12 cellular contexts compared by ENCODE assay signal in the genomic region with DNA sequence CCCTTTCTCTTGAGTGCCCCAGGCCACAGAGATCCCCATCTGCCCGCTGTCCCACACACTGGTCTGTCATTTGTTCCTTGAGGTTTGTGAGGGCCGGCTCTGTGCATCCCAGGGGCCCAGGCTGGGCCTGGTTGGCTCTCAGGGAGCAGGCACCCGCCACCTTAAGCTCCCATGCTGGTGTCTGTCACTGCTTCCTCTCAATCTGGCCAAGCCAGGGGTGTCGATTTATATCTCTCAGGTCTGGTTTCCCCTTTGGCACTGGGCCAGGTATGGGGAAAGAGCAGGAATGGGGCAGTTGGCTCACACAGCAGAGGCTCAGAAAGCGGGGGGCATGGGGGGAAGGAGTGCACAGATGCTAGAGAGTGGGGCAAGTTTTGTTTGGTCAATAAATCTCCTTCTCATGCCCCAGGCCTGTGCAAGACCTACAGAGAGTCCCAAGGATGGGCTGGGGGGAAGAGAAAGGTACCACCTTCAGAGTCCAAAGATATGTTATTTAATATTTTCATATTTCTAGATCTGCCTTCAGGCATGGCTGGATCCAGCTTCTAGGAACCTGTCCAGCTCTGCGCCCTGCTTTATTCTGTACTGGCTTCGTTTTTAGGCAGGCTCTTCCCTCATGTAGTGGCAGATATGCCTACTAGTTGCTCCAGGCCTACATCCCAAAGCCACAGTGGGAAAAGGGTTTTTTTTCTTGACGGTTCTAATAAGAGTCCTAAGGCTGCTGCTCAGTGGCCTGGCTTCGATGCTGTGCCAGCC. TPM values are rescaled to one million over a fixed set of nuclear protein-coding genes. Genes with fewer than 3 reads are reported as not detected.
DNase-seq lines count a peak whose midpoint lies in the region; ATAC-seq, FAIRE-seq and TF ChIP-seq lines count a peak whose summit lies in the region.
"Had no signal": no experiment of that assay in that cellular context is flagged by ENCODE, and none has a peak within 500 bp of the region (broad histone marks: within the 10 kb centered on the region; RNA-seq: fewer than 3 reads in every experiment).

No MANE protein-coding gene starts in this region.

- peak overlapping the region in 1 of 2 donors; percentile 4 for H3K27ac ChIP-seq in small intestine (ENCODE audit: low read depth in 1 of 2, low read length in 1 of 2)

- no peaks in the 10 kb centered on the region for H3K9me3 Mint-ChIP-seq in activated CD4-positive, alpha-beta T cell treated with anti-CD3 and anti-CD28 coated beads, Interleukin-2, amount 10 ng/mL, durations not matched to agents 24 days and 14 days
- H3K9me3 Mint-ChIP-seq in T-cell: no peaks in the 10 kb centered on the region
- H3K9me3 Mint-ChIP-seq in stimulated activated naive B cell treated with anti-CD40 and anti-IgM and Interleukin-4, amounts not matched to agents 10 μg/mL and 1 μg/mL and 100 μg/mL, for 72 hours: no peaks in the 10 kb centered on the region

- H3K4me1 ChIP-seq in small intestine (ENCODE audit: control insufficient read depth in 2 of 2, insufficient read depth in 1 of 2, low read depth in 1 of 2, low read length in 1 of 2): no peaks in the 10 kb centered on the region

- H3K36me3 Mint-ChIP-seq in activated CD4-positive, alpha-beta T cell treated with anti-CD3 and anti-CD28 coated beads, Interleukin-2, amount 10 ng/mL, durations not matched to agents 24 days and 14 days (ENCODE audit: low read depth): peaks cover 95% of the 10 kb centered on the region
- H3K36me3 Mint-ChIP-seq in T-cell: peaks cover 74% of the 10 kb centered on the region
- H3K36me3 Mint-ChIP-seq in stimulated activated naive B cell treated with anti-CD40 and anti-IgM and Interleukin-4, amounts not matched to agents 10 μg/mL and 1 μg/mL and 100 μg/mL, for 72 hours: peaks cover 66 to 83% of the 10 kb centered on the region in 2 donors

- H3K36me3 ChIP-seq in small intestine (ENCODE audit: control insufficient read depth in 2 of 2, insufficient read depth in 2 of 2, low read length in 2 of 2): peaks cover 25 to 31% of the 10 kb centered on the region in 2 donors

- TF ChIP-seq CTCF in epithelial cell of esophagus (IDR thresholded peaks at IDR 0.05; ENCODE audit: insufficient read depth, low read depth, low read length, missing control alignments) (no peak), GM13976 (IDR thresholded peaks at IDR 0.05; ENCODE audit: borderline replicate concordance, control extremely low read depth, extremely low read depth, insufficient read depth, missing control alignments) (no peak)

- intact Hi-C loops in activated CD4-positive, alpha-beta T cell treated with anti-CD3 and anti-CD28 coated beads, Interleukin-2, amount 10 ng/mL, durations not matched to agents 24 days and 14 days (cut with micrococcal nuclease): no loop called here

- H3K27ac Mint-ChIP-seq in activated CD4-positive, alpha-beta T cell treated with anti-CD3 and anti-CD28 coated beads, Interleukin-2, amount 10 ng/mL, durations not matched to agents 24 days and 14 days: peak overlapping the region; percentile 77
- peak overlapping the region; percentile 74 to 84 for H3K27ac Mint-ChIP-seq in T-cell
- peak overlapping the region; percentile 97 for H3K27ac Mint-ChIP-seq in stimulated activated naive B cell treated with anti-CD40 and anti-IgM and Interleukin-4, amounts not matched to agents 10 μg/mL and 1 μg/mL and 100 μg/mL, for 72 hours

- DNase-seq in activated CD4-positive, alpha-beta T cell treated with anti-CD3 and anti-CD28 coated beads, Interleukin-2, amount 10 ng/mL, durations not matched to agents 24 days and 14 days: no peak
- no peak for DNase-seq in activated CD4-positive, alpha-beta T cell treated with anti-CD3 and anti-CD28 coated beads, Interleukin-2, amount 50 U/mL, for 1 hour
- DNase-seq in T-cell (no peak), epithelial cell of esophagus (ENCODE audit: low read depth) (peak; percentile 27), GM13976 (ENCODE audit: low spot score) (no peak), small intestine (no peak), hypothalamus (lab: John Stamatoyannopoulos, UW) (no peak)
- no peak for DNase-seq in stimulated activated naive B cell treated with anti-CD40 and anti-IgM and Interleukin-4, amounts not matched to agents 10 μg/mL and 1 μg/mL and 100 μg/mL, for 72 hours
- DNase-seq: DMS79 treated with DMSO at 0.1 percent for 48 hours; midbrain; NCI-H2029 treated with DMSO at 0.1 percent for 48 hours; stimulated activated CD4-positive, alpha-beta T cell treated with anti-CD3 and anti-CD28 coated beads, Interleukin-15, amount 100 ng/mL, for 24 hours had no signal

- POLR2A ChIA-PET in T-cell (lab: Charles Lee): no interaction called here

- H3K27me3 Mint-ChIP-seq in activated CD4-positive, alpha-beta T cell treated with anti-CD3 and anti-CD28 coated beads, Interleukin-2, amount 10 ng/mL, durations not matched to agents 24 days and 14 days: no peaks in the 10 kb centered on the region
- H3K27me3 Mint-ChIP-seq in T-cell: no peaks in the 10 kb centered on the region
- no peaks in the 10 kb centered on the region for H3K27me3 Mint-ChIP-seq in stimulated activated naive B cell treated with anti-CD40 and anti-IgM and Interleukin-4, amounts not matched to agents 10 μg/mL and 1 μg/mL and 100 μg/mL, for 72 hours

- H3K4me3 ChIP-seq in epithelial cell of esophagus (ENCODE audit: low read length): no peak overlapping the region
- H3K4me3 ChIP-seq in small intestine (ENCODE audit: low read depth in 1 of 2, low read length in 2 of 2): no peak overlapping the region

- no peaks in the 10 kb centered on the region for H3K27me3 ChIP-seq in small intestine (ENCODE audit: control insufficient read depth in 2 of 2, insufficient read depth in 2 of 2, low read length in 2 of 2)

- no peak for ATAC-seq in T-cell (replicated peaks in 1 of 4)
- ATAC-seq in stimulated activated naive B cell treated with anti-CD40 and anti-IgM and Interleukin-4, amounts not matched to agents 10 μg/mL and 1 μg/mL and 100 μg/mL, for 72 hours (replicated peaks): no peak

- CTCF ChIA-PET in T-cell (lab: Charles Lee): interaction anchor here in 1 of 2 donors (0.5 kb wide), 1 partner anchor 31 kb away, joined by 3 read pairs; no protein-coding TSS in a partner anchor

- in situ Hi-C loops in GM13976 (cut with MboI; ENCODE audit: low sequenced_read_pairs, unreplicated experiment): no loop called here

- H3K4me3 Mint-ChIP-seq in activated CD4-positive, alpha-beta T cell treated with anti-CD3 and anti-CD28 coated beads, Interleukin-2, amount 10 ng/mL, durations not matched to agents 24 days and 14 days: no peak overlapping the region
- no peak overlapping the region for H3K4me3 Mint-ChIP-seq in T-cell
- peak overlapping the region; percentile 25 to 48 for H3K4me3 Mint-ChIP-seq in stimulated activated naive B cell treated with anti-CD40 and anti-IgM and Interleukin-4, amounts not matched to agents 10 μg/mL and 1 μg/mL and 100 μg/mL, for 72 hours

- FAIRE-seq in small intestine (lab: Jason Lieb, UNC): no peak

- H3K9me3 ChIP-seq in small intestine (ENCODE audit: control insufficient read depth, low read depth): no peaks in the 10 kb centered on the region

- H3K4me1 Mint-ChIP-seq in activated CD4-positive, alpha-beta T cell treated with anti-CD3 and anti-CD28 coated beads, Interleukin-2, amount 10 ng/mL, durations not matched to agents 24 days and 14 days: peaks cover 31% of the 10 kb centered on the region
- H3K4me1 Mint-ChIP-seq in T-cell: peaks cover 0 to 29% (median 7%) of the 10 kb centered on the region in 3 donors
- H3K4me1 Mint-ChIP-seq in stimulated activated naive B cell treated with anti-CD40 and anti-IgM and Interleukin-4, amounts not matched to agents 10 μg/mL and 1 μg/mL and 100 μg/mL, for 72 hours: peaks cover 42 to 64% of the 10 kb centered on the region in 2 donors

- 75 to 83% (median 75%) methylated on average over 9 of the region's 9 CpGs for WGBS in small intestine, 3 donors

RNA-seq across cellular contexts. Expression of a gene that starts 34.3 kb away (rescaled TPM):
- total RNA-seq in activated CD4-positive, alpha-beta T cell treated with anti-CD3 and anti-CD28 coated beads, Interleukin-2, amount 10 ng/mL, durations not matched to agents 24 days and 14 days: 345 and 375 TPM in 2 replicates
- total RNA-seq in T-cell: 100 to 1,000 TPM; 186 to 281 (median 221) TPM
- 10 to 100 TPM; 28.1 to 32.7 (median 28.6) TPM for polyA plus RNA-seq in small intestine

RNA-seq across cellular contexts. Expression of a gene that starts 53.9 kb away (rescaled TPM):
- total RNA-seq in activated CD4-positive, alpha-beta T cell treated with anti-CD3 and anti-CD28 coated beads, Interleukin-2, amount 10 ng/mL, durations not matched to agents 24 days and 14 days: 94.9 and 100 TPM in 2 replicates
- total RNA-seq in T-cell: 10 to 100 TPM; 35.6 to 44.3 (median 38.2) TPM
- under 1 TPM; under 0.01 to 0.85 (median 0.22) TPM for polyA plus RNA-seq in small intestine

Comparison
In these comparisons a context has a peak if more than half of its experiments do, and no peak if none do; other contexts are left out.
1. H3K4me3 Mint-ChIP-seq: peak in stimulated activated naive B cell treated with anti-CD40 and anti-IgM and Interleukin-4, amounts not matched to agents 10 μg/mL and 1 μg/mL and 100 μg/mL, for 72 hours (2 of 2); none in activated CD4-positive, alpha-beta T cell treated with anti-CD3 and anti-CD28 coated beads, Interleukin-2, amount 10 ng/mL, durations not matched to agents 24 days and 14 days (single experiment) and T-cell (0 of 3).
2. Peak in every context shown above with its lines, with median percentiles within 50 percentile points of each other: H3K27ac Mint-ChIP-seq.